ENCODE assay signal across 8 cellular contexts in the genomic region with DNA sequence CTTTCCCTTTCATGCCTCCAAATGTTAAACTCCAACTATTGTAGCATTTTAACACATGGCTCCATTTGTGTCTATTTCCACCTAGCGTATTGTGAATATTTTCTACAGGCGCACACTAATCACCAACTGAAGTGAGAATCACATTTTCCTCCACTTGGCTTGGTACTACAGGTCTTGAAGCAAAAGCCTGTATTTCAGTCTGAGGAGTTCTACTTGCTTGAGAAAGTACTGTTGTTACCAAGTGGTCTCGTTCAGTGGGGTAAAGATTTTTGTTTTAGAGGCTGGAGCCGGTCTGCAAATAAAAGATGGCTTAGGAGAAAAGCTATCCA. TPM values are rescaled to one million over a fixed set of nuclear protein-coding genes. Genes with fewer than 3 reads are reported as not detected.
DNase-seq lines count a peak whose midpoint lies in the region; ATAC-seq and TF ChIP-seq lines count a peak whose summit lies in the region.

No MANE protein-coding gene starts in this region.

- TF ChIP-seq CTCF in colonic mucosa (IDR thresholded peaks at IDR 0.05) = no peak
- no peak for TF ChIP-seq CTCF in neural cell (IDR thresholded peaks at IDR 0.05; ENCODE audit: poor library complexity, severe bottlenecking)

- ATAC-seq in CD4-positive, CD25-positive, alpha-beta regulatory T cell (ENCODE audit: low read depth in 2 of 2) = no peak
- peak; percentile 3 for ATAC-seq in GM21515 (IDR thresholded peaks at IDR 0.05; ENCODE audit: unreplicated experiment)

- H3K27ac Mint-ChIP-seq in CD4-positive, CD25-positive, alpha-beta regulatory T cell = peak overlapping the region in 2 of 3 donors; percentile 88 to 94

- peak overlapping the region; percentile 76 for H3K4me3 ChIP-seq in CD4-positive, CD25-positive, alpha-beta regulatory T cell (ENCODE audit: low read depth, low read length)
- peak overlapping the region; percentile 95 for H3K4me3 ChIP-seq in colonic mucosa
- peak overlapping the region; percentile 74 for H3K4me3 ChIP-seq in neural cell (ENCODE audit: low read length)

- H3K9ac ChIP-seq in colonic mucosa (ENCODE audit: low read depth in 2 of 2, low read length in 2 of 2) = peak overlapping the region; percentile 90 to 91
- peak overlapping the region; percentile 97 for H3K9ac ChIP-seq in neural cell (ENCODE audit: low read length)

- peak overlapping the region; percentile 88 for H3K27ac ChIP-seq in CD4-positive, CD25-positive, alpha-beta regulatory T cell (ENCODE audit: insufficient read depth, low read length, poor library complexity, severe bottlenecking)
- H3K27ac ChIP-seq in KOPT-K1 (ENCODE audit: low read depth, low read length, poor library complexity, severe bottlenecking) (peak overlapping the region; percentile 96), colonic mucosa (peak overlapping the region; percentile 83), neural cell (ENCODE audit: low read length) (peak overlapping the region; percentile 96)

- no peak for TF ChIP-seq RAD21 in neural cell (conservative IDR thresholded peaks at IDR 0.05)

- H3K9me2 ChIP-seq in neural cell (ENCODE audit: insufficient read depth, low read length) = no peaks in the 10 kb centered on the region

- no peaks in the 10 kb centered on the region for H3K36me3 ChIP-seq in CD4-positive, CD25-positive, alpha-beta regulatory T cell (ENCODE audit: control insufficient read depth, insufficient read depth, low read length)
- H3K36me3 ChIP-seq in KOPT-K1 (ENCODE audit: insufficient read depth, low read length) (peaks cover 28% of the 10 kb centered on the region), colonic mucosa (no peaks in the 10 kb centered on the region), neural cell (ENCODE audit: insufficient read depth, low read length) (peaks cover 4% of the 10 kb centered on the region)

- peaks cover 15 to 31% (median 19%) of the 10 kb centered on the region in 4 donors for H3K4me1 Mint-ChIP-seq in CD4-positive, CD25-positive, alpha-beta regulatory T cell

- no peaks in the 10 kb centered on the region for H3K9me3 ChIP-seq in CD4-positive, CD25-positive, alpha-beta regulatory T cell (ENCODE audit: control insufficient read depth in 2 of 2, low read length in 2 of 2)
- no peaks in the 10 kb centered on the region for H3K9me3 ChIP-seq in KOPT-K1 (ENCODE audit: insufficient read depth, low read length, poor library complexity, severe bottlenecking)
- no peaks in the 10 kb centered on the region for H3K9me3 ChIP-seq in colonic mucosa
- H3K9me3 ChIP-seq in neural cell (ENCODE audit: low read length) = no peaks in the 10 kb centered on the region

- peak overlapping the region; percentile 29 for H2AFZ ChIP-seq in neural cell (ENCODE audit: low read depth, low read length)

- peaks cover 4% of the 10 kb centered on the region for H3K27me3 ChIP-seq in CD4-positive, CD25-positive, alpha-beta regulatory T cell (ENCODE audit: control insufficient read depth, insufficient read depth, low read length)
- H3K27me3 ChIP-seq in colonic mucosa (no peaks in the 10 kb centered on the region), neural cell (ENCODE audit: insufficient read depth, low read depth, low read length) (no peaks in the 10 kb centered on the region)

- peaks cover 15% of the 10 kb centered on the region for H3K27me3 Mint-ChIP-seq in CD4-positive, CD25-positive, alpha-beta regulatory T cell

- H3K4me3 Mint-ChIP-seq in CD4-positive, CD25-positive, alpha-beta regulatory T cell = peak overlapping the region; percentile 97 to 99 (median 98)

- H3K9me3 Mint-ChIP-seq in CD4-positive, CD25-positive, alpha-beta regulatory T cell = no peaks in the 10 kb centered on the region

- no peaks in the 10 kb centered on the region for H3F3A ChIP-seq in neural cell (ENCODE audit: insufficient read depth, low read length, poor library complexity, severe bottlenecking)

- peaks cover 25% of the 10 kb centered on the region for H3K4me1 ChIP-seq in CD4-positive, CD25-positive, alpha-beta regulatory T cell (ENCODE audit: control insufficient read depth, insufficient read depth, low read length, poor library complexity, severe bottlenecking)
- no peaks in the 10 kb centered on the region for H3K4me1 ChIP-seq in colonic mucosa

- peaks cover 38% of the 10 kb centered on the region for H3K79me2 ChIP-seq in neural cell (replicated peaks; ENCODE audit: insufficient read depth, low read length)

- TF ChIP-seq EP300 in neural cell (conservative IDR thresholded peaks at IDR 0.05; ENCODE audit: poor library complexity, severe bottlenecking) = no peak

- no peak for DNase-seq in CD4-positive, CD25-positive, alpha-beta regulatory T cell
- DNase-seq in colonic mucosa (no peak), SHP77 (lab: John Stamatoyannopoulos, UW) (no peak), NCI-H748 treated with DMSO at 0.1 percent for 48 hours (lab: John Stamatoyannopoulos, UW) (no peak), NK-92 (lab: John Stamatoyannopoulos, UW; ENCODE audit: unreplicated experiment) (no peak)

- intact Hi-C loops in colonic mucosa (cut with DNase I) = no loop called here

- peaks cover 11% of the 10 kb centered on the region for H3K36me3 Mint-ChIP-seq in CD4-positive, CD25-positive, alpha-beta regulatory T cell

- H3K4me2 ChIP-seq in neural cell (ENCODE audit: low read length) = peak overlapping the region; percentile 61

- no peaks in the 10 kb centered on the region for H4K20me1 ChIP-seq in neural cell (ENCODE audit: insufficient read depth)

TF ChIP-seq in neural cell, 6 proteins besides CTCF, POLR2A, EP300 and RAD21:
- no peak for TF ChIP-seq POLR2AphosphoS5 (IDR thresholded peaks at IDR 0.05)
- no peak for TF ChIP-seq EZH2 (IDR thresholded peaks at IDR 0.05; ENCODE audit: borderline replicate concordance, insufficient read depth, low read length, poor library complexity, severe bottlenecking)
- TF ChIP-seq MXI1 (conservative IDR thresholded peaks at IDR 0.05; ENCODE audit: poor library complexity, severe bottlenecking) = no peak

RNA-seq across cellular contexts. Expression of a gene that starts 0.6 kb away (rescaled TPM):
- total RNA-seq in CD4-positive, CD25-positive, alpha-beta regulatory T cell = 31.9 TPM
- 1 to 10 TPM; 1.4 to 3.6 (median 2.8) TPM for polyA plus RNA-seq in CD4-positive, CD25-positive, alpha-beta regulatory T cell
- total RNA-seq in colonic mucosa = 10 to 100 TPM in 1 of 2 donors, 1 to 10 TPM in 1; 9.1 to 17.0 TPM
- polyA plus RNA-seq in neural cell = 286 and 319 TPM in 2 replicates
- 388 and 485 TPM in 2 replicates for polyA minus RNA-seq in neural cell
